In the genomic region with DNA sequence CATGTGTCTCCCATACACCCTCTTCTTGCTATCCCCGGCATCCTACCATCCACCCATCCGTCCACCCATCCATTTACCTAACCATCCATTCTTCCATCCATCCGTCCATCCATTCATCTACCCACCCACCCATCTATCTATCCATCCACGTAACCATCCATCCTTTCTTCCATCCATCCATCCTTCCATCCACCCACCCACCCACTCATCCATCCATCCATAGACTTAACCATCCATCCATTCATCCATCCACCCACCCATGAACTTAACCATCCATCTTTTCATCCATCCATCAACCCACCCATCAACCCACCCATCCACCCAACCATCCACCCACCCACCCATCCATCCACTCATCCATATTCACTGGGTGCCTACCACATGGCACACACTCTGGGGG, we compare ENCODE assay signal across 26 cellular contexts. TPM values are rescaled to one million over a fixed set of nuclear protein-coding genes. Genes with fewer than 3 reads are reported as not detected.
DNase-seq lines count a peak whose midpoint lies in the region; ATAC-seq and TF ChIP-seq lines count a peak whose summit lies in the region.
"Had no signal": no experiment of that assay in that cellular context is flagged by ENCODE, and none has a peak within 500 bp of the region (broad histone marks: within the 10 kb centered on the region; RNA-seq: fewer than 3 reads in every experiment).

No MANE protein-coding gene starts in this region.

- H3K4me3 Mint-ChIP-seq in Caco-2 (ENCODE audit: unreplicated experiment) = peak overlapping the region; percentile 25
- H3K4me3 Mint-ChIP-seq: B cell; CD8-positive, alpha-beta memory T cell; GM23338 had no signal

- no peak for TF ChIP-seq POLR2A in stomach (IDR thresholded peaks at IDR 0.05)

- H3K4me2 ChIP-seq in hepatocyte = peak overlapping the region; percentile 57
- H3K4me2 ChIP-seq: GM23338, PC-9 had no signal

- POLR2A ChIA-PET in Caco-2 (lab: Charles Lee) = no interaction called here

- intact Hi-C loops in Caco-2 (cut with micrococcal nuclease; ENCODE audit: unreplicated experiment) (no loop called here), stomach (cut with DNase I; ENCODE audit: low total_unique reads) (no loop called here)

- no peak for TF ChIP-seq EP300 in stomach (IDR thresholded peaks at IDR 0.05)

- H3K9me3 Mint-ChIP-seq in Caco-2 (ENCODE audit: unreplicated experiment) = no peaks in the 10 kb centered on the region
- H3K9me3 Mint-ChIP-seq: CD8-positive, alpha-beta memory T cell; GM23338 had no signal

- no peak for ATAC-seq in GM19395 (IDR thresholded peaks at IDR 0.05; ENCODE audit: unreplicated experiment)
- ATAC-seq in HG03378 (IDR thresholded peaks at IDR 0.05; ENCODE audit: unreplicated experiment) = no peak
- ATAC-seq: GM23338 had no signal

- no peaks in the 10 kb centered on the region for H4K20me1 ChIP-seq in hepatocyte (ENCODE audit: insufficient read depth, poor library complexity, severe bottlenecking)

- H3K4me3 ChIP-seq in Caco-2 (ENCODE audit: low read depth, low read length) (no peak overlapping the region), hepatocyte (no peak overlapping the region), stomach (no peak overlapping the region)
- H3K4me3 ChIP-seq: GM23338, HAP-1, MG63, PC-9, SJSA1 had no signal

- DNase-seq in Caco-2 (no peak), hepatocyte (ENCODE audit: low spot score) (no peak), stomach (no peak), cortex of kidney (lab: John Stamatoyannopoulos, UW) (no peak), RKO (ENCODE audit: low spot score) (no peak)
- DNase-seq: CD8-positive, alpha-beta memory T cell; DMS153; DND-41; KG1; MG63; NCI-H1105 treated with DMSO at 0.1 percent for 48 hours; NCI-H1694; NCI-H2029 treated with DMSO at 0.1 percent for 48 hours; NCI-H446 treated with DMSO at 0.1 percent for 48 hours; NCI-H526; PC-9; RPMI8226 had no signal

- no peak overlapping the region for H2AFZ ChIP-seq in hepatocyte
- H2AFZ ChIP-seq: GM23338, PC-9 had no signal

- peaks cover 38% of the 10 kb centered on the region for H3K4me1 Mint-ChIP-seq in Caco-2 (ENCODE audit: low read depth, unreplicated experiment)
- H3K4me1 Mint-ChIP-seq: B cell; CD8-positive, alpha-beta memory T cell had no signal

- TF ChIP-seq CTCF in Caco-2 (IDR thresholded peaks at IDR 0.05; ENCODE audit: insufficient read depth in 1 of 2, low read depth in 1 of 2, low read length in 1 of 2, severe bottlenecking in 1 of 2, unreplicated experiment in 1 of 2) (no peak), VCaP (conservative IDR thresholded peaks at IDR 0.05) (no peak), hepatocyte (IDR thresholded peaks at IDR 0.05; ENCODE audit: poor library complexity) (no peak), stomach (IDR thresholded peaks at IDR 0.05) (no peak)

- H3K9me3 ChIP-seq in Caco-2 = no peaks in the 10 kb centered on the region
- H3K9me3 ChIP-seq in hepatocyte (ENCODE audit: low read depth) = no peaks in the 10 kb centered on the region
- no peaks in the 10 kb centered on the region for H3K9me3 ChIP-seq in stomach
- H3K9me3 ChIP-seq: HAP-1, MG63, SJSA1 had no signal

- H3K9me2 ChIP-seq in hepatocyte (replicated peaks; ENCODE audit: insufficient read depth) = no peaks in the 10 kb centered on the region

- peaks cover 11% of the 10 kb centered on the region for H3K79me2 ChIP-seq in hepatocyte

- H3K36me3 Mint-ChIP-seq in Caco-2 (ENCODE audit: insufficient read depth, unreplicated experiment) = peaks cover 28% of the 10 kb centered on the region

- no peaks in the 10 kb centered on the region for H3K27me3 Mint-ChIP-seq in Caco-2 (ENCODE audit: insufficient read depth, unreplicated experiment)
- H3K27me3 Mint-ChIP-seq: B cell; CD8-positive, alpha-beta memory T cell had no signal

- H3K27ac ChIP-seq in VCaP (peak overlapping the region; percentile 82; the same call in 1 of the 2 replicates), hepatocyte (peak overlapping the region; percentile 92), stomach (peak overlapping the region in 3 of 5 donors; percentile 10 to 79 (median 66))
- H3K27ac ChIP-seq: 22Rv1, C4-2B, PC-9, SJSA1 had no signal

- H3K36me3 ChIP-seq in Caco-2 (ENCODE audit: control insufficient read depth, insufficient read depth, low read length) (no peaks in the 10 kb centered on the region), hepatocyte (replicated peaks; ENCODE audit: insufficient read depth, low read depth) (no peaks in the 10 kb centered on the region), stomach (no peaks in the 10 kb centered on the region)

- no TSS peak for BruUV-seq in Caco-2 (replicated peaks; lab: Mats Ljungman, UMichigan)

- peak overlapping the region; percentile 56 for H3K27ac Mint-ChIP-seq in Caco-2 (ENCODE audit: unreplicated experiment)
- H3K27ac Mint-ChIP-seq: B cell, GM23338 had no signal

- CTCF ChIA-PET in Caco-2 (lab: Charles Lee) = interaction anchor here (1.0 to 1.3 kb wide), 2 partner anchors 11 to 29 kb away, joined by 3 read pairs; no protein-coding TSS in a partner anchor

- H3K4me1 ChIP-seq in Caco-2 (peaks cover 58% of the 10 kb centered on the region), hepatocyte (ENCODE audit: insufficient read depth) (peaks cover 62% of the 10 kb centered on the region), stomach (peaks cover 55 to 76% (median 60%) of the 10 kb centered on the region in 4 donors)
- H3K4me1 ChIP-seq: HAP-1 had no signal

- H3K27me3 ChIP-seq in Caco-2 (replicated peaks; ENCODE audit: control insufficient read depth, insufficient read depth, low read length) (no peaks in the 10 kb centered on the region), hepatocyte (no peaks in the 10 kb centered on the region), stomach (no peaks in the 10 kb centered on the region)
- H3K27me3 ChIP-seq: MG63, SJSA1 had no signal

- 90% methylated on average over 2 of the region's 4 CpGs for WGBS in hepatocyte (ENCODE audit: low lambda C conversion rate, missing lambda C conversion rate)
- WGBS in stomach, 5 donors = 92 to 100% (median 99%) methylated on average over 4 of the region's 4 CpGs

RNA-seq across cellular contexts. Expression of a gene that starts 10.6 kb away (rescaled TPM):
- total RNA-seq in Caco-2 (2022) = 38.0 and 40.7 TPM in 2 replicates
- total RNA-seq in hepatocyte = 19.5 and 21.7 TPM in 2 replicates
- 31.2 and 35.0 TPM in 2 replicates for polyA plus RNA-seq in hepatocyte
- 10 to 100 TPM in 2 of 5 donors, 1 to 10 TPM in 1, under 1 TPM in 1, not detected in 1; 0.89 to 18.3 (median 8.3) TPM for total RNA-seq in stomach
- polyA plus RNA-seq in stomach = 10 to 100 TPM; 13.8 to 22.0 (median 18.4) TPM
- polyA plus RNA-seq: CD8-positive, alpha-beta memory T cell had no signal

RNA-seq across cellular contexts. Expression of a gene that starts 29.5 kb away (rescaled TPM):
- total RNA-seq in Caco-2 (2022) (64.2 and 65.3 TPM in 2 replicates), hepatocyte (26.8 and 28.4 TPM in 2 replicates), stomach (10 to 100 TPM; 14.7 to 92.8 (median 35.1) TPM)
- polyA plus RNA-seq in hepatocyte (50.0 and 51.6 TPM in 2 replicates), stomach (10 to 100 TPM; 14.9 to 22.6 (median 19.6) TPM)

RNA-seq across cellular contexts. Expression of a gene that starts 42.3 kb away (rescaled TPM):
- total RNA-seq in Caco-2 (2022) (23.2 and 25.3 TPM in 2 replicates), hepatocyte (2.5 and 4.1 TPM in 2 replicates), stomach (10 to 100 TPM in 2 of 5 donors, 1 to 10 TPM in 3; 1.7 to 17.0 (median 5.5) TPM)
- polyA plus RNA-seq in hepatocyte (5.0 and 8.0 TPM in 2 replicates), stomach (10 to 100 TPM in 2 of 3 donors, 1 to 10 TPM in 1; 8.6 to 11.2 (median 10.3) TPM)

RNA-seq across cellular contexts. Expression of a gene that starts 50.4 kb away (rescaled TPM):
- total RNA-seq in Caco-2 (2022) (3.0 and 3.2 TPM in 2 replicates), hepatocyte (1.7 and 1.8 TPM in 2 replicates), stomach (1 to 10 TPM in 1 of 5 donors, not detected in 4; 4.5 TPM)
- polyA plus RNA-seq in hepatocyte (1.6 and 2.0 TPM in 2 replicates), stomach (under 1 TPM in 2 of 3 donors, not detected in 1; 0.25 to 0.44 TPM)
- total RNA-seq: SJSA1 had no signal
